ENCODE assay signal across 8 cellular contexts in the genomic region with DNA sequence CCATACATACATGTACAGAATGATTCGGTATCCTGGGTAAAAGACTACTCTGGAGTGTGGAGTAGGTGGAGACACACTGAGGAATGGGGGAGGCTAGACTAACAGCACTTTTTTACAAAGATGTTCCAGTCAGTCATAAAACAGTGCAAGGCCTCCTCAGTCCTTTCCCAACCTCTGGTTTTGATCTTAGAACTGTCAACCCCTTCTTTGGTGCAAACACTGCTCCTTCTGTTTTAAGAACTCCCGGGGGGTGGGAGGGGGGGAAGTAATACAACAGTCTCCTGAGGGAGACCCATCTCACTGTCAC. TPM values are rescaled to one million over a fixed set of nuclear protein-coding genes. Genes with fewer than 3 reads are reported as not detected.
A peak's percentile ranks its signal among the peaks of the same experiment; 100 is the strongest.
DNase-seq lines count a peak whose midpoint lies in the region; ATAC-seq, FAIRE-seq and TF ChIP-seq lines count a peak whose summit lies in the region.

No MANE protein-coding gene starts in this region.

- H3K4me3 ChIP-seq in CD8-positive, alpha-beta T cell (ENCODE audit: low read depth, low read length), result peak overlapping the region; percentile 81
- H3K4me3 ChIP-seq in PC-9 (no peak overlapping the region; the same call in 1 of the 2 replicates), endothelial cell of umbilical vein (replicated peaks in 1 of 3; ENCODE audit: insufficient read depth in 1 of 3, low read depth in 1 of 3, low read length in 3 of 3) (peak overlapping the region in 1 of 3 experiments; percentile 81), neutrophil (ENCODE audit: low read depth in 1 of 2, low read length in 1 of 2) (peak overlapping the region; percentile 68 to 87)

- H3K4me2 ChIP-seq in PC-9 (peak overlapping the region; percentile 95), endothelial cell of umbilical vein (ENCODE audit: insufficient read depth, low read length) (peak overlapping the region; percentile 77)

- no peaks in the 10 kb centered on the region for H3K36me3 ChIP-seq in CD8-positive, alpha-beta T cell (ENCODE audit: insufficient read depth, low read length)
- H3K36me3 ChIP-seq in PC-9 (ENCODE audit: low read depth) (no peaks in the 10 kb centered on the region), endothelial cell of umbilical vein (ENCODE audit: control insufficient read depth in 2 of 2, extremely low read depth in 1 of 2, insufficient read depth in 2 of 2, low read length in 2 of 2) (no peaks in the 10 kb centered on the region), neutrophil (no peaks in the 10 kb centered on the region)

- peaks cover 21% of the 10 kb centered on the region for H3K4me1 ChIP-seq in CD8-positive, alpha-beta T cell (ENCODE audit: insufficient read depth, low read length)
- H3K4me1 ChIP-seq in PC-9 (replicated peaks; ENCODE audit: insufficient read depth) (0 out of 2 replicates have a peak, but pooled peaks cover 5% of the 10 kb centered on the region), endothelial cell of umbilical vein (ENCODE audit: control insufficient read depth, extremely low read depth, insufficient read depth, low read length) (peaks cover 27% of the 10 kb centered on the region), neutrophil (ENCODE audit: control insufficient read depth in 1 of 2, insufficient read depth in 1 of 2, low read depth in 1 of 2, low read length in 1 of 2) (peaks cover 15% of the 10 kb centered on the region in 2 experiments)

- peak overlapping the region; percentile 94; the same call in 1 of the 2 replicates for H2AFZ ChIP-seq in PC-9
- H2AFZ ChIP-seq in endothelial cell of umbilical vein (ENCODE audit: low read depth, low read length), result peak overlapping the region; percentile 92

- no peaks in the 10 kb centered on the region for H3K9me2 ChIP-seq in PC-9 (ENCODE audit: insufficient read depth)

- dilution Hi-C loops in endothelial cell of umbilical vein (cut with MboI; ENCODE audit: extremely low pct_ligation_motif_present, low sequenced_read_pairs), result no loop called here

- H3K9me3 ChIP-seq in CD8-positive, alpha-beta T cell (ENCODE audit: low read length), result no peaks in the 10 kb centered on the region
- H3K9me3 ChIP-seq in PC-9 (ENCODE audit: insufficient read depth, low read depth), result no peaks in the 10 kb centered on the region
- no peaks in the 10 kb centered on the region for H3K9me3 ChIP-seq in endothelial cell of umbilical vein (replicated peaks; ENCODE audit: control insufficient read depth, insufficient read depth, low read length)
- no peaks in the 10 kb centered on the region for H3K9me3 ChIP-seq in neutrophil

- no peak for ATAC-seq in CD8-positive, alpha-beta T cell
- no peak for ATAC-seq in HG03108 (IDR thresholded peaks at IDR 0.05; ENCODE audit: unreplicated experiment)

- POLR2A ChIA-PET in CD8-positive, alpha-beta T cell (lab: Charles Lee), result interaction anchor here (1.4 to 1.7 kb wide), 3 partner anchors 16 to 139 kb away, joined by 5 to 16 read pairs (median 8); partner anchors contain the start of genes TP53BP1, TUBGCP4 and ZSCAN29
- POLR2A ChIA-PET in PC-9 (lab: Charles Lee; ENCODE audit: unreplicated experiment) (no interaction called here), endothelial cell of umbilical vein (lab: Charles Lee) (interaction anchor here (1.4 kb wide), 1 partner anchor 10 kb away, joined by 3 read pairs; no protein-coding TSS in a partner anchor)

- no peaks in the 10 kb centered on the region for H3K79me2 ChIP-seq in PC-9 (ENCODE audit: low read depth)
- H3K79me2 ChIP-seq in endothelial cell of umbilical vein (ENCODE audit: control insufficient read depth, insufficient read depth, low read length), result no peaks in the 10 kb centered on the region

- no peak for FAIRE-seq in endothelial cell of umbilical vein (lab: Jason Lieb, UNC)

- peak overlapping the region; percentile 96 for H3K27ac Mint-ChIP-seq in CD8-positive, alpha-beta T cell

- TF ChIP-seq CTCF in CD8-positive, alpha-beta T cell (IDR thresholded peaks at IDR 0.05), result peak; percentile 27
- no peak for TF ChIP-seq CTCF in PC-9 (conservative IDR thresholded peaks at IDR 0.05)
- TF ChIP-seq CTCF in endothelial cell of umbilical vein (IDR thresholded peaks at IDR 0.05; ENCODE audit: extremely low read depth in 1 of 2, insufficient read depth in 1 of 2, low read depth in 1 of 2, low read length in 2 of 2), result no peak
- no peak for TF ChIP-seq CTCF in neutrophil (IDR thresholded peaks at IDR 0.05)

- CTCF ChIA-PET in CD8-positive, alpha-beta T cell (lab: Charles Lee), result interaction anchor here (1.3 to 3.2 kb wide), 4 partner anchors 14 to 26 kb away, joined by 4 to 21 read pairs (median 6); partner anchors contain the start of gene TP53BP1
- CTCF ChIA-PET in PC-9 (lab: Charles Lee), result no interaction called here
- CTCF ChIA-PET in endothelial cell of umbilical vein (lab: Charles Lee), result interaction anchor here (0.7 to 6.6 kb wide), 13 partner anchors 9 to 70 kb away, joined by 3 to 101 read pairs (median 6); partner anchors contain the start of gene TP53BP1

- peaks cover 27% of the 10 kb centered on the region for H3K4me1 Mint-ChIP-seq in CD8-positive, alpha-beta T cell (ENCODE audit: low read depth)

- peak overlapping the region; percentile 94 for H3K4me3 Mint-ChIP-seq in CD8-positive, alpha-beta T cell

- peak overlapping the region; percentile 82 for H3K27ac ChIP-seq in CD8-positive, alpha-beta T cell (ENCODE audit: low read depth, low read length)
- H3K27ac ChIP-seq in PC-9 (no peak overlapping the region), endothelial cell of umbilical vein (ENCODE audit: insufficient read depth, low read depth, low read length) (peak overlapping the region; percentile 77), neutrophil (peak overlapping the region; percentile 56)

- peak overlapping the region; percentile 84 for H3K9ac ChIP-seq in endothelial cell of umbilical vein (replicated peaks; ENCODE audit: extremely low read depth, insufficient read depth, low read length)

- H3K9me1 ChIP-seq in endothelial cell of umbilical vein (replicated peaks; ENCODE audit: control insufficient read depth, extremely low read depth, insufficient read depth, low read length), result no peaks in the 10 kb centered on the region

- BruUV-seq in PC-9 (replicated peaks; lab: Mats Ljungman, UMichigan) (no TSS peak), endothelial cell of umbilical vein (replicated peaks; lab: Mats Ljungman, UMichigan) (no TSS peak)

- no peaks in the 10 kb centered on the region for H3K27me3 ChIP-seq in CD8-positive, alpha-beta T cell (ENCODE audit: insufficient read depth, low read length)
- no peaks in the 10 kb centered on the region for H3K27me3 ChIP-seq in PC-9 (ENCODE audit: insufficient read depth, low read depth)
- no peaks in the 10 kb centered on the region for H3K27me3 ChIP-seq in endothelial cell of umbilical vein (ENCODE audit: control insufficient read depth in 2 of 2, insufficient read depth in 2 of 2, low read length in 2 of 2)
- peaks cover 18% of the 10 kb centered on the region for H3K27me3 ChIP-seq in neutrophil

- H3K27me3 Mint-ChIP-seq in CD8-positive, alpha-beta T cell (ENCODE audit: low read depth), result no peaks in the 10 kb centered on the region

- H4K20me1 ChIP-seq in PC-9 (ENCODE audit: insufficient read depth) (no peaks in the 10 kb centered on the region), endothelial cell of umbilical vein (replicated peaks; ENCODE audit: control insufficient read depth, extremely low read depth, insufficient read depth, low read length) (no peaks in the 10 kb centered on the region)

- no peak for TF ChIP-seq POLR2A in endothelial cell of umbilical vein (IDR thresholded peaks at IDR 0.05; ENCODE audit: low read depth, low read length)

- DNase-seq in CD8-positive, alpha-beta T cell, result peak in 1 of 7 experiments; percentile 34
- DNase-seq in PC-9, result no peak
- DNase-seq in endothelial cell of umbilical vein (ENCODE audit: low read depth, low spot score), result no peak
- DNase-seq in Kasumi-1 (lab: John Stamatoyannopoulos, UW), result no peak
- DNase-seq in DMS114 treated with DMSO at 0.1 percent for 48 hours (lab: John Stamatoyannopoulos, UW; ENCODE audit: unreplicated experiment), result no peak
- DNase-seq in kidney glomerular epithelial cell (lab: John Stamatoyannopoulos, UW), result no peak

- intact Hi-C loops in CD8-positive, alpha-beta T cell (cut with DNase I, micrococcal nuclease), result loop anchor here (1.0 to 10.0 kb wide), 14 partner anchors 17 to 1235 kb away; partner anchors contain the start of genes LCMT2 (in 2 of the 2), TP53BP1 (in 2 of the 2), TUBGCP4 (in 2 of the 2) and ZSCAN29 (in 2 of the 2)
- intact Hi-C loops in PC-9 (cut with micrococcal nuclease; ENCODE audit: unreplicated experiment) (no loop called here), endothelial cell of umbilical vein (cut with micrococcal nuclease) (loop anchor here (1.0 to 10.0 kb wide), 4 partner anchors 17 to 235 kb away; partner anchors contain the start of genes PDIA3 and TP53BP1)

- H3K9me3 Mint-ChIP-seq in CD8-positive, alpha-beta T cell, result no peaks in the 10 kb centered on the region

- no peaks in the 10 kb centered on the region; the same call in 1 of the 2 replicates for H3F3A ChIP-seq in PC-9 (ENCODE audit: insufficient read depth, low read depth)

- peaks cover 4% of the 10 kb centered on the region for H3K36me3 Mint-ChIP-seq in CD8-positive, alpha-beta T cell

RNA-seq across cellular contexts. Expression of gene MAP1A, which starts 7.5 kb away (rescaled TPM):
- under 1 TPM; 0.75 to 0.92 TPM for total RNA-seq in CD8-positive, alpha-beta T cell
- total RNA-seq in PC-9 (2021) (1.5 and 2.1 TPM in 2 replicates), endothelial cell of umbilical vein (2.1 and 4.8 TPM in 2 replicates)
- polyA plus RNA-seq in endothelial cell of umbilical vein, result 0.68 and 0.78 TPM in 2 replicates
- polyA plus RNA-seq in endothelial cell of umbilical vein (2011; cell fraction: cytosol; rRNA removed), result 0.87 TPM in 2 replicates
- polyA plus RNA-seq in endothelial cell of umbilical vein (2011; cell fraction: nucleus; rRNA removed), result 0.62 and 0.77 TPM in 2 replicates
- polyA plus RNA-seq in endothelial cell of umbilical vein (2012), result 1.6 and 4.4 TPM in 2 replicates
- polyA minus RNA-seq in endothelial cell of umbilical vein, result 3.2 TPM in 2 replicates
- 1.8 TPM for polyA minus RNA-seq in endothelial cell of umbilical vein (2011; cell fraction: cytosol; rRNA and poly(A)+ RNA removed)
- 0.72 and 1.3 TPM in 2 replicates for polyA minus RNA-seq in endothelial cell of umbilical vein (2011; cell fraction: nucleus; rRNA and poly(A)+ RNA removed)

RNA-seq across cellular contexts. Expression of gene TP53BP1, which starts 16.9 kb away (rescaled TPM):
- total RNA-seq in CD8-positive, alpha-beta T cell, result 10 to 100 TPM; 54.6 to 59.7 TPM
- total RNA-seq in PC-9 (2021) (62.1 and 66.8 TPM in 2 replicates), endothelial cell of umbilical vein (59.5 and 60.2 TPM in 2 replicates)
- polyA plus RNA-seq in endothelial cell of umbilical vein, result 27.2 and 28.1 TPM in 2 replicates
- 32.1 and 40.3 TPM in 2 replicates for polyA plus RNA-seq in endothelial cell of umbilical vein (2011; cell fraction: cytosol; rRNA removed)
- polyA plus RNA-seq in endothelial cell of umbilical vein (2011; cell fraction: nucleus; rRNA removed), result 140 and 142 TPM in 2 replicates
- 27.9 and 32.6 TPM in 2 replicates for polyA plus RNA-seq in endothelial cell of umbilical vein (2012)
- polyA minus RNA-seq in endothelial cell of umbilical vein, result 116 and 142 TPM in 2 replicates
- polyA minus RNA-seq in endothelial cell of umbilical vein (2011; cell fraction: cytosol; rRNA and poly(A)+ RNA removed), result 24.2 TPM
- 79.5 and 111 TPM in 2 replicates for polyA minus RNA-seq in endothelial cell of umbilical vein (2011; cell fraction: nucleus; rRNA and poly(A)+ RNA removed)
